8 cellular contexts compared by ENCODE assay signal in genomic region chr4:122732329-122733026, GRCh38. TPM values are rescaled to one million over a fixed set of nuclear protein-coding genes. Genes with fewer than 3 reads are reported as not detected.
A peak's percentile ranks its signal among the peaks of the same experiment; 100 is the strongest.
DNase-seq lines count a peak whose midpoint lies in the region; ATAC-seq and TF ChIP-seq lines count a peak whose summit lies in the region.

Gene BBS12 (plus strand): TSS chr4:122732704. CDS start chr4:122741893, 9,189 bp downstream.

- H3K4me1 ChIP-seq in CD4-positive, CD25-positive, alpha-beta regulatory T cell (ENCODE audit: control insufficient read depth, insufficient read depth, low read length, poor library complexity, severe bottlenecking) = peaks cover 13% of the 10 kb centered on the region
- peaks cover 0 to 14% of the 10 kb centered on the region in 2 donors for H3K4me1 ChIP-seq in left lung

- H3K27ac Mint-ChIP-seq in CD4-positive, CD25-positive, alpha-beta regulatory T cell = peak within 1 kb of the TSS; percentile 92 to 98 (median 97)

- peak within 1 kb of the TSS; percentile 89 to 98 (median 97) for H3K4me3 Mint-ChIP-seq in CD4-positive, CD25-positive, alpha-beta regulatory T cell

- H3K27ac ChIP-seq in CD4-positive, CD25-positive, alpha-beta regulatory T cell (ENCODE audit: insufficient read depth, low read length, poor library complexity, severe bottlenecking) = peak within 1 kb of the TSS; percentile 85
- H3K27ac ChIP-seq in left lung = peak within 1 kb of the TSS; percentile 91 to 92

- H3K9me3 Mint-ChIP-seq in CD4-positive, CD25-positive, alpha-beta regulatory T cell = no peaks in the 10 kb centered on the region

- H3K36me3 ChIP-seq in CD4-positive, CD25-positive, alpha-beta regulatory T cell (ENCODE audit: control insufficient read depth, insufficient read depth, low read length) = no peaks in the 10 kb centered on the region
- H3K36me3 ChIP-seq in left lung = no peaks in the 10 kb centered on the region

- H3K4me1 Mint-ChIP-seq in CD4-positive, CD25-positive, alpha-beta regulatory T cell = peaks cover 10 to 30% (median 12%) of the 10 kb centered on the region in 4 donors

- peak; percentile 97 to 99 (median 99) for DNase-seq in CD4-positive, CD25-positive, alpha-beta regulatory T cell
- DNase-seq in NCI-H748 treated with DMSO at 0.1 percent for 48 hours (lab: John Stamatoyannopoulos, UW) (peak; percentile 86), dermis blood vessel endothelial cell (peak; percentile 100), left lung (peak; percentile 99)
- peak; percentile 98 to 99 for DNase-seq in activated CD4-positive, alpha-beta T cell treated with anti-CD3 and anti-CD28 coated beads, Interleukin-2, amount 50 U/mL, for 4 hours
- DNase-seq in stimulated activated CD4-positive, alpha-beta T cell treated with anti-CD3 and anti-CD28 coated beads, Interleukin-2, amount 100 ng/mL, for 4 hours (ENCODE audit: low read depth) = peak; percentile 98

- ATAC-seq in CD4-positive, CD25-positive, alpha-beta regulatory T cell (ENCODE audit: low read depth in 2 of 2) = peak; percentile 99
- ATAC-seq in GM19438 (IDR thresholded peaks at IDR 0.05; ENCODE audit: low read depth, unreplicated experiment) (peak; percentile 100), HG03571 (IDR thresholded peaks at IDR 0.05; ENCODE audit: unreplicated experiment) (peak; percentile 100), left lung (peak; percentile 99)

- H3K4me3 ChIP-seq in CD4-positive, CD25-positive, alpha-beta regulatory T cell (ENCODE audit: low read depth, low read length) = peak within 1 kb of the TSS; percentile 92
- H3K4me3 ChIP-seq in left lung = peak within 1 kb of the TSS; percentile 59 to 61

- no peaks in the 10 kb centered on the region for H3K27me3 ChIP-seq in CD4-positive, CD25-positive, alpha-beta regulatory T cell (ENCODE audit: control insufficient read depth, insufficient read depth, low read length)
- no peaks in the 10 kb centered on the region for H3K27me3 ChIP-seq in left lung

- no peaks in the 10 kb centered on the region for H3K27me3 Mint-ChIP-seq in CD4-positive, CD25-positive, alpha-beta regulatory T cell

- intact Hi-C loops in left lung (cut with DNase I) = no loop called here

- no peaks in the 10 kb centered on the region for H3K9me3 ChIP-seq in CD4-positive, CD25-positive, alpha-beta regulatory T cell (ENCODE audit: control insufficient read depth in 2 of 2, low read length in 2 of 2)
- H3K9me3 ChIP-seq in left lung = no peaks in the 10 kb centered on the region

- peaks cover 11% of the 10 kb centered on the region for H3K36me3 Mint-ChIP-seq in CD4-positive, CD25-positive, alpha-beta regulatory T cell

- peak in 1 of 2 donors; percentile 11 for TF ChIP-seq CTCF in left lung (IDR thresholded peaks at IDR 0.05)

RNA-seq across cellular contexts. Expression of gene BBS12, which starts in this region (rescaled TPM):
- total RNA-seq in CD4-positive, CD25-positive, alpha-beta regulatory T cell = 1.4 TPM
- polyA plus RNA-seq in CD4-positive, CD25-positive, alpha-beta regulatory T cell = 1 to 10 TPM; 1.2 to 2.8 (median 1.9) TPM
- total RNA-seq in dermis blood vessel endothelial cell (5.2 and 6.0 TPM in 2 replicates), left lung (1 to 10 TPM; 2.5 to 3.4 TPM)

Comparison
In these comparisons a context has a peak if more than half of its experiments do, and no peak if none do; other contexts are left out.
1. Peak in every context shown above with its lines: DNase-seq, ATAC-seq, H3K4me3 ChIP-seq and H3K27ac ChIP-seq.